Comparison of ENCODE assay signal across 9 cellular contexts in genomic region chr16:31507617-31507928, GRCh38. TPM values are rescaled to one million over a fixed set of nuclear protein-coding genes. Genes with fewer than 3 reads are reported as not detected.
DNase-seq lines count a peak whose midpoint lies in the region; ATAC-seq and TF ChIP-seq lines count a peak whose summit lies in the region.
"Had no signal": no experiment of that assay in that cellular context is flagged by ENCODE, and none has a peak within 500 bp of the region (broad histone marks: within the 10 kb centered on the region; RNA-seq: fewer than 3 reads in every experiment).

No MANE protein-coding gene starts in this region.

- no peak for TF ChIP-seq EP300 in upper lobe of left lung (IDR thresholded peaks at IDR 0.05)

- peaks cover 0 to under 1% (median 0%) of the 10 kb centered on the region in 7 donors for H3K9me3 Mint-ChIP-seq in CD4-positive, CD25-positive, alpha-beta regulatory T cell

- H3K4me3 Mint-ChIP-seq in CD4-positive, CD25-positive, alpha-beta regulatory T cell: peak overlapping the region; percentile 91 to 97 (median 93)

- ATAC-seq in CD4-positive, CD25-positive, alpha-beta regulatory T cell (ENCODE audit: low read depth in 2 of 2): no peak
- peak; percentile 1 for ATAC-seq in HG03095 (IDR thresholded peaks at IDR 0.05; ENCODE audit: unreplicated experiment)
- no peak for ATAC-seq in lower lobe of right lung
- peak in 1 of 2 donors; percentile 7 for ATAC-seq in upper lobe of left lung (ENCODE audit: low FRiP score in 2 of 2)

- peaks cover 40% of the 10 kb centered on the region for H3K4me1 ChIP-seq in CD4-positive, CD25-positive, alpha-beta regulatory T cell (ENCODE audit: control insufficient read depth, insufficient read depth, low read length, poor library complexity, severe bottlenecking)
- H3K4me1 ChIP-seq in adipocyte (ENCODE audit: control insufficient read depth, insufficient read depth, low read length) (peaks cover 27% of the 10 kb centered on the region), lower lobe of right lung (peaks cover 49% of the 10 kb centered on the region), upper lobe of left lung (peaks cover 26 to 53% (median 46%) of the 10 kb centered on the region in 4 donors)

- H3K27ac ChIP-seq in CD4-positive, CD25-positive, alpha-beta regulatory T cell (ENCODE audit: insufficient read depth, low read length, poor library complexity, severe bottlenecking): peak overlapping the region; percentile 82
- peak overlapping the region; percentile 96 for H3K27ac ChIP-seq in lower lobe of right lung
- H3K27ac ChIP-seq in upper lobe of left lung: peak overlapping the region; percentile 94 to 97 (median 96)

- H3K27me3 ChIP-seq in CD4-positive, CD25-positive, alpha-beta regulatory T cell (ENCODE audit: control insufficient read depth, insufficient read depth, low read length): no peaks in the 10 kb centered on the region
- no peaks in the 10 kb centered on the region for H3K27me3 ChIP-seq in adipocyte (replicated peaks; ENCODE audit: control insufficient read depth, insufficient read depth, low read length)
- no peaks in the 10 kb centered on the region for H3K27me3 ChIP-seq in lower lobe of right lung (ENCODE audit: low read depth)
- no peaks in the 10 kb centered on the region for H3K27me3 ChIP-seq in upper lobe of left lung

- peak overlapping the region; percentile 97 to 98 (median 97) for H3K27ac Mint-ChIP-seq in CD4-positive, CD25-positive, alpha-beta regulatory T cell

- peak overlapping the region; percentile 66 for H3K4me3 ChIP-seq in CD4-positive, CD25-positive, alpha-beta regulatory T cell (ENCODE audit: low read depth, low read length)
- H3K4me3 ChIP-seq in adipocyte (ENCODE audit: low read length) (peak overlapping the region; percentile 95), lower lobe of right lung (peak overlapping the region; percentile 96), upper lobe of left lung (peak overlapping the region; percentile 74 to 100 (median 99))

- DNase-seq in CD4-positive, CD25-positive, alpha-beta regulatory T cell: peak in 1 of 3 donors; percentile 28
- DNase-seq in adipocyte (ENCODE audit: low read depth) (no peak), lower lobe of right lung (no peak), upper lobe of left lung (no peak), NCI-H1105 treated with DMSO at 0.1 percent for 48 hours (lab: John Stamatoyannopoulos, UW) (no peak), NCI-H524 (lab: John Stamatoyannopoulos, UW) (no peak), cortex of kidney (lab: John Stamatoyannopoulos, UW) (no peak)

- intact Hi-C loops in lower lobe of right lung (cut with DNase I): no loop called here

- H3K36me3 Mint-ChIP-seq in CD4-positive, CD25-positive, alpha-beta regulatory T cell: no peaks in the 10 kb centered on the region

- TF ChIP-seq CTCF in lower lobe of right lung (IDR thresholded peaks at IDR 0.05) (no peak), upper lobe of left lung (IDR thresholded peaks at IDR 0.05) (no peak)

- WGBS in upper lobe of left lung, 2 donors: 3 to 5% methylated on average over 12 of the region's 12 CpGs

- no peaks in the 10 kb centered on the region for H3K9me3 ChIP-seq in CD4-positive, CD25-positive, alpha-beta regulatory T cell (ENCODE audit: control insufficient read depth in 2 of 2, low read length in 2 of 2)
- H3K9me3 ChIP-seq in adipocyte (ENCODE audit: control insufficient read depth, low read length) (no peaks in the 10 kb centered on the region), lower lobe of right lung (no peaks in the 10 kb centered on the region), upper lobe of left lung (no peaks in the 10 kb centered on the region)

- TF ChIP-seq POLR2A in upper lobe of left lung (IDR thresholded peaks at IDR 0.05): no peak

- H3K27me3 Mint-ChIP-seq in CD4-positive, CD25-positive, alpha-beta regulatory T cell: no peaks in the 10 kb centered on the region

- H3K4me1 Mint-ChIP-seq in CD4-positive, CD25-positive, alpha-beta regulatory T cell: peaks cover 33 to 69% (median 48%) of the 10 kb centered on the region in 4 donors

- no peaks in the 10 kb centered on the region for H3K36me3 ChIP-seq in CD4-positive, CD25-positive, alpha-beta regulatory T cell (ENCODE audit: control insufficient read depth, insufficient read depth, low read length)
- H3K36me3 ChIP-seq in adipocyte (ENCODE audit: control insufficient read depth, insufficient read depth, low read length, severe bottlenecking) (no peaks in the 10 kb centered on the region), lower lobe of right lung (peaks cover 14% of the 10 kb centered on the region), upper lobe of left lung (peaks cover 0 to 9% (median 2%) of the 10 kb centered on the region in 4 donors)

- peak overlapping the region; percentile 92 for H3K9ac ChIP-seq in adipocyte (ENCODE audit: low read length)

RNA-seq across cellular contexts. Expression of gene RUSF1, which starts 0.6 kb away (rescaled TPM):
- 44.7 TPM for total RNA-seq in CD4-positive, CD25-positive, alpha-beta regulatory T cell
- 10 to 100 TPM; 17.9 to 21.9 (median 21.4) TPM for polyA plus RNA-seq in CD4-positive, CD25-positive, alpha-beta regulatory T cell
- total RNA-seq in lower lobe of right lung (54.9 TPM), upper lobe of left lung (100 to 1,000 TPM in 1 of 6 donors, 10 to 100 TPM in 5; 46.8 to 132 (median 80.6) TPM)

RNA-seq across cellular contexts. Expression of gene AHSP, which starts 20.1 kb away (rescaled TPM):
- not detected for total RNA-seq in CD4-positive, CD25-positive, alpha-beta regulatory T cell
- polyA plus RNA-seq in CD4-positive, CD25-positive, alpha-beta regulatory T cell: not detected
- not detected for total RNA-seq in lower lobe of right lung
- not detected for total RNA-seq in upper lobe of left lung
- total RNA-seq: pulmonary artery endothelial cell had no signal

RNA-seq across cellular contexts. Expression of gene SLC5A2, which starts 24.6 kb away (rescaled TPM):
- total RNA-seq in CD4-positive, CD25-positive, alpha-beta regulatory T cell: 3.8 TPM
- polyA plus RNA-seq in CD4-positive, CD25-positive, alpha-beta regulatory T cell: 1 to 10 TPM in 3 of 4 donors, under 1 TPM in 1; 0.76 to 2.2 (median 1.4) TPM
- total RNA-seq in lower lobe of right lung (2.0 TPM), upper lobe of left lung (1 to 10 TPM in 4 of 6 donors, under 1 TPM in 2; 0.84 to 3.3 (median 1.2) TPM)
- total RNA-seq: pulmonary artery endothelial cell had no signal

RNA-seq across cellular contexts. Expression of gene TGFB1I1, which starts 35.6 kb away (rescaled TPM):
- total RNA-seq in CD4-positive, CD25-positive, alpha-beta regulatory T cell: 1.6 TPM
- 1 to 10 TPM in 2 of 4 donors, under 1 TPM in 2; 0.33 to 5.0 (median 1.5) TPM for polyA plus RNA-seq in CD4-positive, CD25-positive, alpha-beta regulatory T cell
- total RNA-seq in lower lobe of right lung (32.5 TPM), upper lobe of left lung (10 to 100 TPM; 21.0 to 62.8 (median 27.8) TPM)

RNA-seq across cellular contexts. Expression of gene ARMC5, which starts 48.3 kb away (rescaled TPM):
- 11.4 TPM for total RNA-seq in CD4-positive, CD25-positive, alpha-beta regulatory T cell
- 1 to 10 TPM; 4.0 to 5.9 (median 5.6) TPM for polyA plus RNA-seq in CD4-positive, CD25-positive, alpha-beta regulatory T cell
- total RNA-seq in lower lobe of right lung (9.6 TPM), upper lobe of left lung (10 to 100 TPM in 5 of 6 donors, 1 to 10 TPM in 1; 6.6 to 18.9 (median 16.2) TPM)
